Comparison of ENCODE assay signal across 15 cellular contexts in genomic region chr17:82837586-82838320, GRCh38. TPM values are rescaled to one million over a fixed set of nuclear protein-coding genes. Genes with fewer than 3 reads are reported as not detected.
A peak's percentile ranks its signal among the peaks of the same experiment; 100 is the strongest.
DNase-seq lines count a peak whose midpoint lies in the region; ATAC-seq, FAIRE-seq and TF ChIP-seq lines count a peak whose summit lies in the region.
"Had no signal": no experiment of that assay in that cellular context is flagged by ENCODE, and none has a peak within 500 bp of the region (broad histone marks: within the 10 kb centered on the region; RNA-seq: fewer than 3 reads in every experiment).

No MANE protein-coding gene starts in this region.

- no TSS peak for BruUV-seq in HepG2 (replicated peaks; lab: Mats Ljungman, UMichigan)

- CTCF ChIA-PET in HepG2 (lab: Yijun Ruan, JAX; ENCODE audit: low intra/inter-chr PET ratio, low total read pairs), result no interaction called here

- peaks cover 28% of the 10 kb centered on the region for H3K4me1 ChIP-seq in HepG2 (ENCODE audit: insufficient read depth, low read length)
- H3K4me1 ChIP-seq: stomach had no signal

- intact Hi-C loops in HepG2 (cut with micrococcal nuclease; ENCODE audit: unreplicated experiment), result no loop called here

- H3K27ac ChIP-seq in HepG2 (ENCODE audit: extremely low read length, insufficient read depth, low read length), result peak overlapping the region; percentile 32
- H3K27ac ChIP-seq in skin epidermis, result peak overlapping the region in 20 of 21 experiments; percentile 28 to 90 (median 78)

- no peak for TF ChIP-seq CTCF in LNCaP clone FGC (IDR thresholded peaks at IDR 0.05; ENCODE audit: control insufficient read depth, extremely low read depth, insufficient read depth)
- TF ChIP-seq CTCF in HepG2 (CRISPR knock-in tag; IDR thresholded peaks at IDR 0.05), result no peak

- H3K36me3 ChIP-seq in HepG2 (replicated peaks in 1 of 2; ENCODE audit: control insufficient read depth in 1 of 2, insufficient read depth in 2 of 2, low read length in 2 of 2), result peaks cover 0 to 2% of the 10 kb centered on the region in 2 experiments; a peak in 2 of 5 replicates

- H3K9me3 ChIP-seq in HepG2 (ENCODE audit: low read length), result no peaks in the 10 kb centered on the region
- H3K9me3 ChIP-seq: stomach had no signal

- no peaks in the 10 kb centered on the region for H3K4me1 Mint-ChIP-seq in activated T-helper 17 cell treated with anti-CD3 and anti-CD28 coated beads, Interleukin-2, amount 50 U/mL, for 72 hours

- POLR2A ChIA-PET in HepG2 (lab: Yijun Ruan, JAX), result interaction anchor here (0.6 to 2.1 kb wide), 3 partner anchors 10 to 76 kb away, joined by 3 to 9 read pairs (median 3); no protein-coding TSS in a partner anchor

- H2AFZ ChIP-seq in HepG2 (ENCODE audit: low read length), result no peak overlapping the region

- 83% methylated on average over 13 of the region's 13 CpGs for WGBS in HepG2 (ENCODE audit: low lambda C conversion rate)

- TF ChIP-seq EP300 in HepG2 (IDR thresholded peaks at IDR 0.05; ENCODE audit: low read depth in 2 of 2, low read length in 2 of 2) (no peak), HepG2 (CRISPR knock-in tag; IDR thresholded peaks at IDR 0.05; ENCODE audit: borderline replicate concordance) (no peak; the same call in 1 of the 2 replicates)

- H3K79me2 ChIP-seq in HepG2 (ENCODE audit: insufficient read depth, low read length), result no peaks in the 10 kb centered on the region

- H3K4me2 ChIP-seq in HepG2 (ENCODE audit: low read depth, low read length), result no peak overlapping the region

- no peaks in the 10 kb centered on the region for H4K20me1 ChIP-seq in HepG2 (ENCODE audit: insufficient read depth, low read length)

- no peaks in the 10 kb centered on the region for H3K9me3 Mint-ChIP-seq in activated T-helper 17 cell treated with anti-CD3 and anti-CD28 coated beads, Interleukin-2, amount 50 U/mL, for 72 hours

- H3K9ac ChIP-seq in HepG2 (ENCODE audit: insufficient read depth, low read depth, low read length), result no peak overlapping the region

- no peak for TF ChIP-seq RAD21 in HepG2 (CRISPR knock-in tag; IDR thresholded peaks at IDR 0.05)

- ATAC-seq in activated T-helper 17 cell treated with anti-CD3 and anti-CD28 coated beads, Interleukin-2, amount 50 U/mL, for 72 hours (replicated peaks), result no peak
- peak; percentile 20; the same call in 2 of the 3 replicates for ATAC-seq in HepG2
- no peak for ATAC-seq in GM19023 (IDR thresholded peaks at IDR 0.05; ENCODE audit: unreplicated experiment)

- no peaks in the 10 kb centered on the region for H3K27me3 Mint-ChIP-seq in activated T-helper 17 cell treated with anti-CD3 and anti-CD28 coated beads, Interleukin-2, amount 50 U/mL, for 72 hours

- DNase-seq in LNCaP clone FGC (ENCODE audit: low read depth) (no peak), HepG2 (ENCODE audit: low spot score) (no peak), NCI-H2196 treated with DMSO at 0.1 percent for 48 hours (lab: John Stamatoyannopoulos, UW; ENCODE audit: unreplicated experiment) (no peak), NCI-H146 treated with DMSO at 0.1 percent for 48 hours (lab: John Stamatoyannopoulos, UW; ENCODE audit: unreplicated experiment) (no peak), G401 (ENCODE audit: low spot score) (no peak)
- DNase-seq: NCI-H1436 treated with DMSO at 0.1 percent for 48 hours; stimulated activated CD4-positive, alpha-beta T cell treated with anti-CD3 and anti-CD28 coated beads, Interleukin-2, amount 100 ng/mL, for 48 hours; stomach had no signal

- no peak overlapping the region for H3K4me3 Mint-ChIP-seq in activated T-helper 17 cell treated with anti-CD3 and anti-CD28 coated beads, Interleukin-2, amount 50 U/mL, for 72 hours

- no peaks in the 10 kb centered on the region for H3K36me3 Mint-ChIP-seq in activated T-helper 17 cell treated with anti-CD3 and anti-CD28 coated beads, Interleukin-2, amount 50 U/mL, for 72 hours (ENCODE audit: low read depth)

- FAIRE-seq in HepG2 (lab: Jason Lieb, UNC), result no peak
- FAIRE-seq: GM12891 had no signal

- H3K27ac Mint-ChIP-seq in activated T-helper 17 cell treated with anti-CD3 and anti-CD28 coated beads, Interleukin-2, amount 50 U/mL, for 72 hours, result peak overlapping the region; percentile 16

- TF ChIP-seq POLR2A in HepG2 (IDR thresholded peaks at IDR 0.05; ENCODE audit: insufficient read depth in 1 of 2, low read depth in 2 of 2, low read length in 2 of 2), result no peak

- in situ Hi-C loops in HepG2 (cut with HindIII; ENCODE audit: extremely low pct_ligation_motif_present, low pct_unique_long_range_greater_than_20kb) (no loop called here), G401 (cut with HindIII; ENCODE audit: low sequenced_read_pairs) (loop anchor here (5.0 kb wide), 1 partner anchor 35 kb away; no protein-coding TSS in a partner anchor)

- no peaks in the 10 kb centered on the region for H3K27me3 ChIP-seq in HepG2 (ENCODE audit: control insufficient read depth in 1 of 2, insufficient read depth in 2 of 2, low read length in 2 of 2)
- H3K27me3 ChIP-seq: stomach had no signal

- H3K4me3 ChIP-seq in LNCaP clone FGC (ENCODE audit: low read depth, low read length) (peak overlapping the region; percentile 46; the same call in 1 of the 2 replicates), HepG2 (replicated peaks in 1 of 3; ENCODE audit: insufficient read depth in 1 of 3, low read depth in 2 of 3, low read length in 3 of 3) (no peak overlapping the region), skin epidermis (peak overlapping the region; percentile 1 to 43 (median 22))
- H3K4me3 ChIP-seq: stomach had no signal

TF ChIP-seq in HepG2, 621 proteins besides CTCF, POLR2A, EP300 and RAD21 (continues in another document):
- TF ChIP-seq, protein P1, sequence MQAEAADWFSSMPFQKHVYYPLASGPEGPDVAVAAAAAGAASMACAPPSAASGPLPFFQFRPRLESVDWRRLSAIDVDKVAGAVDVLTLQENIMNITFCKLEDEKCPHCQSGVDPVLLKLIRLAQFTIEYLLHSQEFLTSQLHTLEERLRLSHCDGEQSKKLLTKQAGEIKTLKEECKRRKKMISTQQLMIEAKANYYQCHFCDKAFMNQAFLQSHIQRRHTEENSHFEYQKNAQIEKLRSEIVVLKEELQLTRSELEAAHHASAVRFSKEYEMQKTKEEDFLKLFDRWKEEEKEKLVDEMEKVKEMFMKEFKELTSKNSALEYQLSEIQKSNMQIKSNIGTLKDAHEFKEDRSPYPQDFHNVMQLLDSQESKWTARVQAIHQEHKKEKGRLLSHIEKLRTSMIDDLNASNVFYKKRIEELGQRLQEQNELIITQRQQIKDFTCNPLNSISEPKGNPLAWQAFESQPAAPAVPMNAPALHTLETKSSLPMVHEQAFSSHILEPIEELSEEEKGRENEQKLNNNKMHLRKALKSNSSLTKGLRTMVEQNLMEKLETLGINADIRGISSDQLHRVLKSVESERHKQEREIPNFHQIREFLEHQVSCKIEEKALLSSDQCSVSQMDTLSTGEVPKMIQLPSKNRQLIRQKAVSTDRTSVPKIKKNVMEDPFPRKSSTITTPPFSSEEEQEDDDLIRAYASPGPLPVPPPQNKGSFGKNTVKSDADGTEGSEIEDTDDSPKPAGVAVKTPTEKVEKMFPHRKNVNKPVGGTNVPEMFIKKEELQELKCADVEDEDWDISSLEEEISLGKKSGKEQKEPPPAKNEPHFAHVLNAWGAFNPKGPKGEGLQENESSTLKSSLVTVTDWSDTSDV (CRISPR knock-in tag; IDR thresholded peaks at IDR 0.05), result no peak
- no peak for TF ChIP-seq TBP (CRISPR knock-in tag; IDR thresholded peaks at IDR 0.05)

RNA-seq across cellular contexts. Expression of gene ZNF750, which starts 2.1 kb away (rescaled TPM):
- not detected for total RNA-seq in activated T-helper 17 cell treated with anti-CD3 and anti-CD28 coated beads, Interleukin-2, amount 50 U/mL, for 72 hours
- total RNA-seq in HepG2 (2016; rRNA removed; fragmentation: Illumina TruSeq; extraction: Trizol), result not detected in 2 replicates
- total RNA-seq in HepG2 (2016; cell fraction: cytosol; rRNA removed; fragmentation: Illumina TruSeq; extraction: Trizol; ENCODE audit: low read depth), result not detected in 2 replicates
- not detected in 2 replicates for total RNA-seq in HepG2 (2016; cell fraction: insoluble cytoplasmic fraction; rRNA removed; fragmentation: Illumina TruSeq; extraction: Trizol)
- total RNA-seq in HepG2 (2016; cell fraction: membrane; rRNA removed; fragmentation: Illumina TruSeq; extraction: Trizol), result not detected in 2 replicates
- total RNA-seq in HepG2 (2016; cell fraction: nucleus; rRNA removed; fragmentation: Illumina TruSeq; extraction: Trizol), result not detected in 2 replicates
- polyA plus RNA-seq in HepG2 (2011; rRNA removed), result not detected in 2 replicates
- polyA plus RNA-seq in HepG2 (2011; cell fraction: cytosol; rRNA removed), result not detected in 2 replicates
- polyA plus RNA-seq in HepG2 (2011; cell fraction: nucleus; rRNA removed), result not detected in 2 replicates
- 0.03 and 0.05 TPM in 2 replicates for polyA plus RNA-seq in HepG2 (2012)
- not detected in 2 replicates for polyA plus RNA-seq in HepG2 (2016; cell fraction: cytosol; fragmentation: Illumina TruSeq; extraction: Trizol; ENCODE audit: low read depth)
- polyA plus RNA-seq in HepG2 (2016; cell fraction: insoluble cytoplasmic fraction; fragmentation: Illumina TruSeq; extraction: Trizol; ENCODE audit: low read depth), result not detected in 2 replicates
- not detected in 2 replicates for polyA plus RNA-seq in HepG2 (2016; cell fraction: membrane; fragmentation: Illumina TruSeq; extraction: Trizol; ENCODE audit: low read depth)
- polyA plus RNA-seq in HepG2 (2016; cell fraction: nucleus; fragmentation: Illumina TruSeq; extraction: Trizol; ENCODE audit: insufficient read depth, low read depth), result not detected in 2 replicates
- not detected in 2 replicates for polyA minus RNA-seq in HepG2 (2011; rRNA and poly(A)+ RNA removed; ENCODE audit: low replicate concordance)
- not detected in 2 replicates for polyA minus RNA-seq in HepG2 (2011; cell fraction: cytosol; rRNA and poly(A)+ RNA removed)
- polyA minus RNA-seq in HepG2 (2011; cell fraction: nucleus; rRNA and poly(A)+ RNA removed), result not detected in 2 replicates
- not detected in 2 replicates for total RNA-seq in G401 (2014; rRNA removed; shearing (Covaris generic))
- total RNA-seq: Calu3, mucosa of gallbladder, RPMI7951, stomach had no signal

Comparison
In these comparisons a context has a peak if more than half of its experiments do, and no peak if none do; other contexts are left out.
1. H3K4me3 ChIP-seq: peak in LNCaP clone FGC (single experiment) and skin epidermis (7 of 7); none in HepG2 (0 of 3).